In genomic region chr19:8571006-8571411, GRCh38 we compare ENCODE assay signal across 9 cellular contexts. TPM values are rescaled to one million over a fixed set of nuclear protein-coding genes. Genes with fewer than 3 reads are reported as not detected.
DNase-seq lines count a peak whose midpoint lies in the region; ATAC-seq and TF ChIP-seq lines count a peak whose summit lies in the region.
"Had no signal": no experiment of that assay in that cellular context is flagged by ENCODE, and none has a peak within 500 bp of the region (broad histone marks: within the 10 kb centered on the region; RNA-seq: fewer than 3 reads in every experiment).

No MANE protein-coding gene starts in this region.

- CTCF ChIA-PET in HEK293 (lab: Yijun Ruan, JAX): interaction anchor here (0.5 to 2.0 kb wide), 4 partner anchors 9 to 256 kb away, joined by 4 to 28 read pairs (median 4); no protein-coding TSS in a partner anchor
- CTCF ChIA-PET in HEK293T (lab: Yijun Ruan, JAX): interaction anchor here (1.2 kb wide), 1 partner anchor 10 kb away, joined by 9 read pairs; no protein-coding TSS in a partner anchor

- H3K4me3 ChIP-seq in HEK293 (ENCODE audit: low read depth, low read length) (no peak overlapping the region), ovary (no peak overlapping the region)

- intact Hi-C loops in sciatic nerve (cut with DNase I): no loop called here
- intact Hi-C loops in ovary (cut with DNase I): no loop called here

- ATAC-seq in central memory CD8-positive, alpha-beta T cell (replicated peaks; ENCODE audit: extremely low read depth, poor library complexity, severe bottlenecking): peak; percentile 31
- ATAC-seq in sciatic nerve: peak; percentile 37

- H3K4me1 ChIP-seq in HEK293 (ENCODE audit: control insufficient read depth, insufficient read depth, low read length) (no peaks in the 10 kb centered on the region), ovary (ENCODE audit: insufficient read depth) (no peaks in the 10 kb centered on the region)

- peak overlapping the region; percentile 94 for H3K27ac Mint-ChIP-seq in T-helper 2 cell treated with Interferon-gamma antibody and Interleukin-4, amounts not matched to agents 5 μg/mL and 100 μg/mL, for 36 hours
- H3K27ac Mint-ChIP-seq in central memory CD8-positive, alpha-beta T cell (ENCODE audit: low read depth): peak overlapping the region; percentile 94

- H3K27ac ChIP-seq in HEK293 (ENCODE audit: extremely low read depth, low read depth, low read length) (no peak overlapping the region), ovary (no peak overlapping the region)

- no peak for TF ChIP-seq EP300 in ovary (IDR thresholded peaks at IDR 0.05)

- H3K36me3 ChIP-seq in HEK293 (ENCODE audit: control insufficient read depth in 2 of 2, insufficient read depth in 1 of 2, low read length in 2 of 2) (no peaks in the 10 kb centered on the region), ovary (no peaks in the 10 kb centered on the region)

- TF ChIP-seq POLR2A in erythroblast (IDR thresholded peaks at IDR 0.05; ENCODE audit: low read length) (no peak), ovary (IDR thresholded peaks at IDR 0.05) (no peak)

- H3K9me3 Mint-ChIP-seq in T-helper 2 cell treated with Interferon-gamma antibody and Interleukin-4, amounts not matched to agents 5 μg/mL and 100 μg/mL, for 36 hours: peaks cover 7% of the 10 kb centered on the region
- no peaks in the 10 kb centered on the region for H3K9me3 Mint-ChIP-seq in central memory CD8-positive, alpha-beta T cell

- H3K4me1 Mint-ChIP-seq in T-helper 2 cell treated with Interferon-gamma antibody and Interleukin-4, amounts not matched to agents 5 μg/mL and 100 μg/mL, for 36 hours (ENCODE audit: low read depth): peaks cover 62% of the 10 kb centered on the region
- peaks cover 75% of the 10 kb centered on the region for H3K4me1 Mint-ChIP-seq in central memory CD8-positive, alpha-beta T cell

- H3K27me3 ChIP-seq in ovary: no peaks in the 10 kb centered on the region

- TF ChIP-seq CTCF in HEK293 (tag by site-specific recombination; IDR thresholded peaks at IDR 0.05) (no peak), ovary (IDR thresholded peaks at IDR 0.05) (no peak)

- POLR2A ChIA-PET in HEK293 (lab: Yijun Ruan, JAX): interaction anchor here (0.7 to 0.9 kb wide), 2 partner anchors 45 to 214 kb away, joined by 3 read pairs; no protein-coding TSS in a partner anchor
- POLR2A ChIA-PET in HEK293T (lab: Yijun Ruan, JAX): no interaction called here

- H3K36me3 Mint-ChIP-seq in T-helper 2 cell treated with Interferon-gamma antibody and Interleukin-4, amounts not matched to agents 5 μg/mL and 100 μg/mL, for 36 hours (ENCODE audit: low read depth): peaks cover 67% of the 10 kb centered on the region
- peaks cover 53% of the 10 kb centered on the region for H3K36me3 Mint-ChIP-seq in central memory CD8-positive, alpha-beta T cell (ENCODE audit: insufficient read depth)

- peak overlapping the region; percentile 97 for H3K4me3 Mint-ChIP-seq in T-helper 2 cell treated with Interferon-gamma antibody and Interleukin-4, amounts not matched to agents 5 μg/mL and 100 μg/mL, for 36 hours
- H3K4me3 Mint-ChIP-seq in central memory CD8-positive, alpha-beta T cell: peak overlapping the region; percentile 81

- DNase-seq in T-helper 2 cell treated with Interferon-gamma antibody and Interleukin-4, amounts not matched to agents 5 μg/mL and 100 μg/mL, for 36 hours (ENCODE audit: low spot score): peak; percentile 54
- DNase-seq in central memory CD8-positive, alpha-beta T cell (ENCODE audit: low spot score in 2 of 2): peak; percentile 42 to 53
- DNase-seq in sciatic nerve (ENCODE audit: low spot score) (no peak), HEK293T (ENCODE audit: extremely low spot score) (no peak), erythroblast (lab: John Stamatoyannopoulos, UW) (no peak), HuH-7.5 (ENCODE audit: low spot score) (no peak), ovary (no peak)

- H3K9me3 ChIP-seq in HEK293 (ENCODE audit: control insufficient read depth, insufficient read depth, low read depth, low read length) (no peaks in the 10 kb centered on the region), ovary (no peaks in the 10 kb centered on the region)

- H3K27me3 Mint-ChIP-seq in T-helper 2 cell treated with Interferon-gamma antibody and Interleukin-4, amounts not matched to agents 5 μg/mL and 100 μg/mL, for 36 hours (ENCODE audit: low read depth): no peaks in the 10 kb centered on the region
- no peaks in the 10 kb centered on the region for H3K27me3 Mint-ChIP-seq in central memory CD8-positive, alpha-beta T cell

- WGBS in ovary, 3 donors: 41 to 58% (median 47%) methylated on average over 5 of the region's 5 CpGs

TF ChIP-seq in HEK293T, 16 proteins besides CTCF, POLR2A, EP300 and RAD21:
- TF ChIP-seq FOXM1 (IDR thresholded peaks at IDR 0.05; ENCODE audit: borderline replicate concordance) (no peak), TARDBP (IDR thresholded peaks at IDR 0.05) (no peak), ARNT (IDR thresholded peaks at IDR 0.05) (no peak), HDGF (IDR thresholded peaks at IDR 0.05; ENCODE audit: borderline replicate concordance) (no peak), FOXK2 (IDR thresholded peaks at IDR 0.05) (no peak), ELF4 (IDR thresholded peaks at IDR 0.05) (no peak), BHLHE40 (IDR thresholded peaks at IDR 0.05; ENCODE audit: borderline replicate concordance) (no peak)

RNA-seq across cellular contexts. Expression of gene MYO1F, which starts 6.2 kb away (rescaled TPM):
- total RNA-seq in sciatic nerve (60.9 TPM), ovary (10 to 100 TPM in 2 of 7 donors, 1 to 10 TPM in 5; 3.5 to 13.6 (median 5.4) TPM)
- polyA plus RNA-seq in ovary: 1 to 10 TPM; 4.0 to 7.8 TPM

RNA-seq across cellular contexts. Expression of gene ADAMTS10, which starts 39.5 kb away (rescaled TPM):
- total RNA-seq in sciatic nerve (60.1 TPM), ovary (10 to 100 TPM; 22.4 to 49.3 (median 37.4) TPM)
- 10 to 100 TPM in 1 of 2 donors, 1 to 10 TPM in 1; 6.2 to 37.5 TPM for polyA plus RNA-seq in ovary

RNA-seq across cellular contexts. Expression of gene ZNF414, which starts 57.0 kb away (rescaled TPM):
- total RNA-seq in sciatic nerve (22.2 TPM), ovary (10 to 100 TPM; 20.9 to 49.7 (median 26.2) TPM)
- polyA plus RNA-seq in ovary: 10 to 100 TPM in 1 of 2 donors, under 1 TPM in 1; 0.62 to 45.3 TPM

RNA-seq across cellular contexts. Expression of gene NFILZ, which starts 59.4 kb away (rescaled TPM):
- total RNA-seq in sciatic nerve (not detected), ovary (not detected)
- not detected for polyA plus RNA-seq in ovary
- total RNA-seq: endothelial cell of umbilical vein had no signal
- polyA plus RNA-seq: endothelial cell of umbilical vein had no signal

Comparison
In these comparisons a context has a peak if more than half of its experiments do, and no peak if none do; other contexts are left out.
1. DNase-seq: peak in T-helper 2 cell treated with Interferon-gamma antibody and Interleukin-4, amounts not matched to agents 5 μg/mL and 100 μg/mL, for 36 hours (single experiment) and central memory CD8-positive, alpha-beta T cell (2 of 2); none in sciatic nerve (single experiment), HEK293T (single experiment), erythroblast (0 of 2), HuH-7.5 (single experiment) and ovary (0 of 5).